In genomic region chr16:69535123-69536050, GRCh38 we compare ENCODE assay signal across 1 cellular context.
TF ChIP-seq lines count a peak whose summit lies in the region.

No MANE protein-coding gene starts in this region.

TF ChIP-seq in GM23338, 12 proteins besides CTCF, POLR2A, EP300 and RAD21 (continued from another document):
- TF ChIP-seq, protein P1, sequence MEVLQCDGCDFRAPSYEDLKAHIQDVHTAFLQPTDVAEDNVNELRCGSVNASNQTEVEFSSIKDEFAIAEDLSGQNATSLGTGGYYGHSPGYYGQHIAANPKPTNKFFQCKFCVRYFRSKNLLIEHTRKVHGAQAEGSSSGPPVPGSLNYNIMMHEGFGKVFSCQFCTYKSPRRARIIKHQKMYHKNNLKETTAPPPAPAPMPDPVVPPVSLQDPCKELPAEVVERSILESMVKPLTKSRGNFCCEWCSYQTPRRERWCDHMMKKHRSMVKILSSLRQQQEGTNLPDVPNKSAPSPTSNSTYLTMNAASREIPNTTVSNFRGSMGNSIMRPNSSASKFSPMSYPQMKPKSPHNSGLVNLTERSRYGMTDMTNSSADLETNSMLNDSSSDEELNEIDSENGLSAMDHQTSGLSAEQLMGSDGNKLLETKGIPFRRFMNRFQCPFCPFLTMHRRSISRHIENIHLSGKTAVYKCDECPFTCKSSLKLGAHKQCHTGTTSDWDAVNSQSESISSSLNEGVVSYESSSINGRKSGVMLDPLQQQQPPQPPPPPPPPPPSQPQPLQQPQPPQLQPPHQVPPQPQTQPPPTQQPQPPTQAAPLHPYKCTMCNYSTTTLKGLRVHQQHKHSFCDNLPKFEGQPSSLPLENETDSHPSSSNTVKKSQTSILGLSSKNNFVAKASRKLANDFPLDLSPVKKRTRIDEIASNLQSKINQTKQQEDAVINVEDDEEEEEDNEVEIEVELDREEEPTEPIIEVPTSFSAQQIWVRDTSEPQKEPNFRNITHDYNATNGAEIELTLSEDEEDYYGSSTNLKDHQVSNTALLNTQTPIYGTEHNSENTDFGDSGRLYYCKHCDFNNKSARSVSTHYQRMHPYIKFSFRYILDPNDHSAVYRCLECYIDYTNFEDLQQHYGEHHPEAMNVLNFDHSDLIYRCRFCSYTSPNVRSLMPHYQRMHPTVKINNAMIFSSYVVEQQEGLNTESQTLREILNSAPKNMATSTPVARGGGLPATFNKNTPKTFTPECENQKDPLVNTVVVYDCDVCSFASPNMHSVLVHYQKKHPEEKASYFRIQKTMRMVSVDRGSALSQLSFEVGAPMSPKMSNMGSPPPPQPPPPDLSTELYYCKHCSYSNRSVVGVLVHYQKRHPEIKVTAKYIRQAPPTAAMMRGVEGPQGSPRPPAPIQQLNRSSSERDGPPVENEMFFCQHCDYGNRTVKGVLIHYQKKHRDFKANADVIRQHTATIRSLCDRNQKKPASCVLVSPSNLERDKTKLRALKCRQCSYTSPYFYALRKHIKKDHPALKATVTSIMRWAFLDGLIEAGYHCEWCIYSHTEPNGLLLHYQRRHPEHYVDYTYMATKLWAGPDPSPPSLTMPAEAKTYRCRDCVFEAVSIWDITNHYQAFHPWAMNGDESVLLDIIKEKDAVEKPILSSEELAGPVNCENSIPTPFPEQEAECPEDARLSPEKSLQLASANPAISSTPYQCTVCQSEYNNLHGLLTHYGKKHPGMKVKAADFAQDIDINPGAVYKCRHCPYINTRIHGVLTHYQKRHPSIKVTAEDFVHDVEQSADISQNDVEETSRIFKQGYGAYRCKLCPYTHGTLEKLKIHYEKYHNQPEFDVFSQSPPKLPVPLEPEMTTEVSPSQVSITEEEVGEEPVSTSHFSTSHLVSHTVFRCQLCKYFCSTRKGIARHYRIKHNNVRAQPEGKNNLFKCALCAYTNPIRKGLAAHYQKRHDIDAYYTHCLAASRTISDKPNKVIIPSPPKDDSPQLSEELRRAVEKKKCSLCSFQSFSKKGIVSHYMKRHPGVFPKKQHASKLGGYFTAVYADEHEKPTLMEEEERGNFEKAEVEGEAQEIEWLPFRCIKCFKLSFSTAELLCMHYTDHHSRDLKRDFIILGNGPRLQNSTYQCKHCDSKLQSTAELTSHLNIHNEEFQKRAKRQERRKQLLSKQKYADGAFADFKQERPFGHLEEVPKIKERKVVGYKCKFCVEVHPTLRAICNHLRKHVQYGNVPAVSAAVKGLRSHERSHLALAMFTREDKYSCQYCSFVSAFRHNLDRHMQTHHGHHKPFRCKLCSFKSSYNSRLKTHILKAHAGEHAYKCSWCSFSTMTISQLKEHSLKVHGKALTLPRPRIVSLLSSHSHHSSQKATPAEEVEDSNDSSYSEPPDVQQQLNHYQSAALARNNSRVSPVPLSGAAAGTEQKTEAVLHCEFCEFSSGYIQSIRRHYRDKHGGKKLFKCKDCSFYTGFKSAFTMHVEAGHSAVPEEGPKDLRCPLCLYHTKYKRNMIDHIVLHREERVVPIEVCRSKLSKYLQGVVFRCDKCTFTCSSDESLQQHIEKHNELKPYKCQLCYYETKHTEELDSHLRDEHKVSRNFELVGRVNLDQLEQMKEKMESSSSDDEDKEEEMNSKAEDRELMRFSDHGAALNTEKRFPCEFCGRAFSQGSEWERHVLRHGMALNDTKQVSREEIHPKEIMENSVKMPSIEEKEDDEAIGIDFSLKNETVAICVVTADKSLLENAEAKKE (CRISPR knock-in tag; IDR thresholded peaks at IDR 0.05) = no peak
- TF ChIP-seq JUNB (IDR thresholded peaks at IDR 0.05; ENCODE audit: unreplicated experiment) (no peak), EZH2 (IDR thresholded peaks at IDR 0.05; ENCODE audit: low read depth, unreplicated experiment) (no peak), POLR2AphosphoS5 (IDR thresholded peaks at IDR 0.05; ENCODE audit: low read depth) (no peak)
